In genomic region chr10:110410329-110411046, GRCh38 we compare ENCODE assay signal across 8 cellular contexts.
DNase-seq lines count a peak whose midpoint lies in the region; ATAC-seq, FAIRE-seq and TF ChIP-seq lines count a peak whose summit lies in the region.

No MANE protein-coding gene starts in this region.

- FAIRE-seq in keratinocyte (lab: Jason Lieb, UNC) = peak; percentile 96

- H3K4me1 ChIP-seq in cardiac muscle cell (ENCODE audit: low read depth) (peaks cover 64% of the 10 kb centered on the region), left ventricle myocardium inferior (peaks cover 40% of the 10 kb centered on the region), keratinocyte (ENCODE audit: control insufficient read depth, extremely low read depth, insufficient read depth, low read length) (peaks cover 59% of the 10 kb centered on the region)

- H3K9ac ChIP-seq in keratinocyte (ENCODE audit: control insufficient read depth, extremely low read depth, insufficient read depth, low read length) = peak overlapping the region; percentile 74

- no peaks in the 10 kb centered on the region for H4K20me1 ChIP-seq in keratinocyte (ENCODE audit: control insufficient read depth, extremely low read depth, insufficient read depth, low read length)

- intact Hi-C loops in left ventricle myocardium inferior (cut with micrococcal nuclease) = no loop called here

- TF ChIP-seq CTCF in cardiac muscle cell (IDR thresholded peaks at IDR 0.05; ENCODE audit: low read depth, low read length) (no peak), left ventricle myocardium inferior (IDR thresholded peaks at IDR 0.05; ENCODE audit: borderline replicate concordance) (no peak), keratinocyte (optimal IDR thresholded peaks at IDR 0.05 in 1 of 3, IDR thresholded peaks at IDR 0.05 in 1 of 3, conservative IDR thresholded peaks at IDR 0.05 in 1 of 3; ENCODE audit: extremely low read depth in 1 of 3, insufficient read depth in 2 of 3, low read length in 3 of 3) (no peak)

- H3K4me3 ChIP-seq in cardiac muscle cell = no peak overlapping the region
- no peak overlapping the region for H3K4me3 ChIP-seq in left ventricle myocardium inferior
- H3K4me3 ChIP-seq in keratinocyte (ENCODE audit: control insufficient read depth in 2 of 3, extremely low read depth in 1 of 3, insufficient read depth in 2 of 3, low read depth in 1 of 3, low read length in 3 of 3) = peak overlapping the region in 1 of 3 experiments; percentile 21

- peaks cover 2% of the 10 kb centered on the region for H3K9me1 ChIP-seq in keratinocyte (ENCODE audit: control insufficient read depth, extremely low read depth, insufficient read depth, low read length)

- H3K4me2 ChIP-seq in keratinocyte (ENCODE audit: control insufficient read depth, extremely low read depth, insufficient read depth, low read depth, low read length) = peak overlapping the region; percentile 61

- H3K36me3 ChIP-seq in cardiac muscle cell (no peaks in the 10 kb centered on the region), left ventricle myocardium inferior (no peaks in the 10 kb centered on the region), keratinocyte (ENCODE audit: control insufficient read depth in 2 of 2, extremely low read depth in 1 of 2, insufficient read depth in 2 of 2, low read length in 2 of 2) (no peaks in the 10 kb centered on the region)

- H3K79me2 ChIP-seq in keratinocyte (ENCODE audit: control insufficient read depth, insufficient read depth, low read length) = no peaks in the 10 kb centered on the region

- dilution Hi-C loops in keratinocyte (cut with MboI; ENCODE audit: extremely low pct_ligation_motif_present, low sequenced_read_pairs) = loop anchor here (5.0 kb wide), 1 partner anchor 68 kb away; no protein-coding TSS in a partner anchor

- H2AFZ ChIP-seq in keratinocyte (ENCODE audit: control insufficient read depth, low read length) = no peak overlapping the region

- H3K9me3 ChIP-seq in cardiac muscle cell (ENCODE audit: low read depth) (no peaks in the 10 kb centered on the region), left ventricle myocardium inferior (replicated peaks) (no peaks in the 10 kb centered on the region), keratinocyte (ENCODE audit: control insufficient read depth, low read depth, low read length) (no peaks in the 10 kb centered on the region)

- no peak for ATAC-seq in HG03378 (IDR thresholded peaks at IDR 0.05; ENCODE audit: unreplicated experiment)

- no peaks in the 10 kb centered on the region for H3K27me3 ChIP-seq in cardiac muscle cell
- no peaks in the 10 kb centered on the region for H3K27me3 ChIP-seq in left ventricle myocardium inferior (ENCODE audit: low read depth)
- H3K27me3 ChIP-seq in keratinocyte (ENCODE audit: control insufficient read depth, extremely low read depth, insufficient read depth, low read length) = no peaks in the 10 kb centered on the region

- DNase-seq in cardiac muscle cell (ENCODE audit: low read depth in 1 of 2, low spot score in 1 of 2) = peak in 1 of 2 donors; percentile 94
- DNase-seq in left ventricle myocardium inferior = no peak
- DNase-seq in amniotic epithelial cell (ENCODE audit: low read depth) = peak; percentile 99
- DNase-seq in keratinocyte (ENCODE audit: low read depth, low spot score) = peak; percentile 96
- peak; percentile 88 for DNase-seq in ureter (ENCODE audit: low spot score)
- DNase-seq in SHP77 (lab: John Stamatoyannopoulos, UW) = no peak
- no peak for DNase-seq in NCI-H526 treated with DMSO at 0.1 percent for 48 hours (lab: John Stamatoyannopoulos, UW)

- H3K27ac ChIP-seq in cardiac muscle cell (peak overlapping the region; percentile 93), left ventricle myocardium inferior (replicated peaks) (no peak overlapping the region), keratinocyte (ENCODE audit: control insufficient read depth, insufficient read depth, low read length) (peak overlapping the region; percentile 95)

Comparison
In these comparisons a context has a peak if more than half of its experiments do, and no peak if none do; other contexts are left out.
1. DNase-seq: peak in amniotic epithelial cell (single experiment), keratinocyte (single experiment) and ureter (single experiment); none in left ventricle myocardium inferior (single experiment), SHP77 (0 of 2) and NCI-H526 treated with DMSO at 0.1 percent for 48 hours (single experiment).